In the genomic region with DNA sequence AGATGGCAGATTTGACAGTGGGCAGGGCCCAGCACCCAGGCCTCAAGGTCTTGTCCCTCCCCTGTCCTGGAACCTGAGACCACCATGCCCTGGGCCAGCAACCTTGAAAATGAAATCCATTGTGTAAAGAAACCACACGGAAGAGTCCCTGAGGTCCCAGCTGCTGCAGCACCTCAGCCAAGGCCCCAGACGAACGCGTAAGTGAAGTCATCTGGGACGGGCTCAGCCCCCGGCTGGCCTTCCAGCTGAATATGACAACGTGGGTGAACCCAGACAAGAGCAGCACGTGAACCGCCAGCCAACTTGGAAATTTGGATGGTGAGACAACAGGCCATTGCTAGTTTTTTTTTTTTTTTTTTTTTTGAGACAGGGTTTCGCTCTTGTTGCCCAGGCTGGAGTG, we compare ENCODE assay signal across 15 cellular contexts.
"Had no signal": no experiment of that assay in that cellular context is flagged by ENCODE, and none has a peak within 500 bp of the region (broad histone marks: within the 10 kb centered on the region; RNA-seq: fewer than 3 reads in every experiment).

No MANE protein-coding gene starts in this region.

- ATAC-seq: activated naive CD4-positive, alpha-beta T cell treated with anti-CD3 and anti-CD28 coated beads, Interleukin-2, amount 50 U/mL, for 72 hours; activated T-cell treated with anti-CD3 and anti-CD28 coated beads, Interleukin-2, amount 50 U/mL, for 4 hours; body of pancreas; stimulated activated memory B cell treated with anti-CD40 and anti-IgM and Interleukin-4, amounts not matched to agents 10 μg/mL and 1 μg/mL and 100 μg/mL, for 72 hours had no signal

- H3K27ac Mint-ChIP-seq: activated CD4-positive, alpha-beta memory T cell treated with anti-CD3 and anti-CD28 coated beads for 36 hours; activated naive CD4-positive, alpha-beta T cell treated with anti-CD3 and anti-CD28 coated beads, Interleukin-2, amount 50 U/mL, for 72 hours; nephron progenitor cell; stimulated activated memory B cell treated with anti-CD40 and anti-IgM and Interleukin-4, amounts not matched to agents 10 μg/mL and 1 μg/mL and 100 μg/mL, for 72 hours had no signal

- H3K4me1 Mint-ChIP-seq: stimulated activated memory B cell treated with anti-CD40 and anti-IgM and Interleukin-4, amounts not matched to agents 10 μg/mL and 1 μg/mL and 100 μg/mL, for 72 hours had no signal

- H3K9me3 Mint-ChIP-seq: activated CD4-positive, alpha-beta memory T cell treated with anti-CD3 and anti-CD28 coated beads for 36 hours; activated naive CD4-positive, alpha-beta T cell treated with anti-CD3 and anti-CD28 coated beads, Interleukin-2, amount 50 U/mL, for 72 hours; activated T-cell treated with anti-CD3 and anti-CD28 coated beads, Interleukin-2, amount 50 U/mL, for 4 hours; central memory CD8-positive, alpha-beta T cell; stimulated activated memory B cell treated with anti-CD40 and anti-IgM and Interleukin-4, amounts not matched to agents 10 μg/mL and 1 μg/mL and 100 μg/mL, for 72 hours had no signal

- H3K4me3 Mint-ChIP-seq: activated CD4-positive, alpha-beta memory T cell treated with anti-CD3 and anti-CD28 coated beads for 36 hours; activated T-cell treated with anti-CD3 and anti-CD28 coated beads, Interleukin-2, amount 50 U/mL, for 4 hours; central memory CD8-positive, alpha-beta T cell; nephron progenitor cell; stimulated activated memory B cell treated with anti-CD40 and anti-IgM and Interleukin-4, amounts not matched to agents 10 μg/mL and 1 μg/mL and 100 μg/mL, for 72 hours had no signal

- H3K36me3 Mint-ChIP-seq: activated CD4-positive, alpha-beta memory T cell treated with anti-CD3 and anti-CD28 coated beads for 36 hours; activated naive CD4-positive, alpha-beta T cell treated with anti-CD3 and anti-CD28 coated beads, Interleukin-2, amount 50 U/mL, for 72 hours; stimulated activated memory B cell treated with anti-CD40 and anti-IgM and Interleukin-4, amounts not matched to agents 10 μg/mL and 1 μg/mL and 100 μg/mL, for 72 hours had no signal

- H3K27me3 Mint-ChIP-seq: central memory CD8-positive, alpha-beta T cell; stimulated activated memory B cell treated with anti-CD40 and anti-IgM and Interleukin-4, amounts not matched to agents 10 μg/mL and 1 μg/mL and 100 μg/mL, for 72 hours had no signal

- DNase-seq: activated CD4-positive, alpha-beta memory T cell treated with anti-CD3 and anti-CD28 coated beads for 36 hours; activated effector memory CD4-positive, alpha-beta T cell treated with anti-CD3 and anti-CD28 coated beads, Interleukin-2, amount 50 U/mL, for 16 hours; activated T-cell treated with anti-CD3 and anti-CD28 coated beads, Interleukin-2, amount 50 U/mL, for 4 hours; amygdala; cortex of kidney; effector CD4-positive, alpha-beta T cell; nephron progenitor cell; sigmoid colon; stimulated activated CD4-positive, alpha-beta T cell treated with anti-CD3 and anti-CD28 coated beads, Interleukin-12 subunit alpha, Interleukin-12 subunit beta, amount 100 ng/mL, for 4 hours; stimulated activated CD4-positive, alpha-beta T cell treated with anti-CD3 and anti-CD28 coated beads, Interleukin-2, amount 100 ng/mL, for 24 hours; trophoblast cell had no signal
